ENCODE assay signal across 2 cellular contexts in genomic region chr3:147398841-147399534, GRCh38.
TF ChIP-seq lines count a peak whose summit lies in the region.

No MANE protein-coding gene starts in this region.

TF ChIP-seq in HCT116, 20 proteins besides CTCF, POLR2A, EP300 and RAD21:
- TF ChIP-seq EGR1 (IDR thresholded peaks at IDR 0.05; ENCODE audit: low read depth) (no peak), ELF1 (IDR thresholded peaks at IDR 0.05; ENCODE audit: borderline replicate concordance, low read depth) (no peak), ZNF274 (IDR thresholded peaks at IDR 0.05; ENCODE audit: low read depth, low read length) (no peak), FOSL1 (IDR thresholded peaks at IDR 0.05; ENCODE audit: low read depth) (peak; percentile 47), REST (IDR thresholded peaks at IDR 0.05; ENCODE audit: low read depth) (no peak), CEBPB (IDR thresholded peaks at IDR 0.05; ENCODE audit: low read depth) (peak; percentile 81), SIN3A (IDR thresholded peaks at IDR 0.05; ENCODE audit: low read depth) (no peak), POLR2AphosphoS5 (IDR thresholded peaks at IDR 0.05; ENCODE audit: low read depth, low read length) (no peak), ZFX (IDR thresholded peaks at IDR 0.05) (no peak), CBX3 (IDR thresholded peaks at IDR 0.05; ENCODE audit: low read depth) (0 out of 2 replicates have a peak, but pooled peaks have one; percentile 46), JUND (IDR thresholded peaks at IDR 0.05) (peak; percentile 39), MAX (IDR thresholded peaks at IDR 0.05) (0 out of 2 replicates have a peak, but pooled peaks have one; percentile 24), EZH2phosphoT487 (IDR thresholded peaks at IDR 0.05; ENCODE audit: borderline replicate concordance) (no peak), SP1 (IDR thresholded peaks at IDR 0.05; ENCODE audit: low read depth) (no peak), YY1 (IDR thresholded peaks at IDR 0.05; ENCODE audit: extremely low read depth, insufficient replicate concordance, low read depth, low read length) (no peak), ZBTB33 (IDR thresholded peaks at IDR 0.05; ENCODE audit: extremely low read depth, insufficient replicate concordance, low read length) (no peak), EZH2 (IDR thresholded peaks at IDR 0.05) (no peak), TCF7L2 (IDR thresholded peaks at IDR 0.05; ENCODE audit: borderline replicate concordance, extremely low read depth, insufficient read depth, insufficient read length) (no peak), ATF3 (IDR thresholded peaks at IDR 0.05) (peak; percentile 60; the same call in 1 of the 2 replicates), SRF (IDR thresholded peaks at IDR 0.05; ENCODE audit: low read depth) (no peak)

TF ChIP-seq in neural cell, 6 proteins besides CTCF, POLR2A, EP300 and RAD21:
- TF ChIP-seq POLR2AphosphoS5 (IDR thresholded peaks at IDR 0.05) = no peak
- TF ChIP-seq MXI1 (conservative IDR thresholded peaks at IDR 0.05; ENCODE audit: poor library complexity, severe bottlenecking) = no peak
- no peak for TF ChIP-seq SMC3 (conservative IDR thresholded peaks at IDR 0.05; ENCODE audit: poor library complexity)
- no peak for TF ChIP-seq TAF1 (IDR thresholded peaks at IDR 0.05; ENCODE audit: low read depth)
- TF ChIP-seq REST (IDR thresholded peaks at IDR 0.05; ENCODE audit: borderline replicate concordance) = no peak
- TF ChIP-seq EZH2 (IDR thresholded peaks at IDR 0.05; ENCODE audit: borderline replicate concordance, insufficient read depth, low read length, poor library complexity, severe bottlenecking) = no peak
